Comparison of ENCODE assay signal across 10 cellular contexts in the genomic region with DNA sequence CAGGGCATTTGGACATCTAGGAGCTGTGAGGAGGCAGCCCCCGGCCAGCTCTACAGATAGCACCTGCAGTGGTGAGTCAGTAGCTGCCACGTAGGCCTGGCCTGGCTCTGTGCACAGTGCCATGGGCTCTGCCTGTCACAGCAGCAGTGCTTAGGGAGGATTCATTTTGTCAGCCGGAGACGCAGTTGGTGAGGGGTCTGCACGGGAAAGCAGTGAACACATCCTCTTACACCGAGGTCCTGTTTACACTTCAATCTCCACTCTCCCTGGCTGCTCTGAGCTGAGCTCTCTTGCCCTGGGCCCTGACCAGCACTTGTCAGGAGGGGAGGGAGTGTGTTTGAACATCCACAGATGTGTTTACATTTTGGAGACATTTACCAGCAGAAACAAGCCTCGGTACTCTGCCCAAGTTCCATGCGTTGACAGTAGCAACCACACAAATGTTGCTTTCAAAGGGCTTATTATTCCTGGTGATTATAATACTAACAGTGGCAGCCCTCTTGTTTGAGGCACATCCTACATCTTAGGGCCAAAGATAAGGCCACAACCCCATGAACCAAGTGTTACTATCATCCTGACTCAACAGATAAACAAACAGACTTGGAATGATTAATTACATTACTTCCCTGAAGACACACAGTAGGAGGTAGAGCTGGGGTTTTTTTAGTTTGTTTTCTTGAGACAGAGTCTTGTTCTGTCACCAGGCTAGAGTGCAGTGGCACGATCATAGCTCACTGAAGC.
DNase-seq lines count a peak whose midpoint lies in the region; ATAC-seq and TF ChIP-seq lines count a peak whose summit lies in the region.
"Had no signal": no experiment of that assay in that cellular context is flagged by ENCODE, and none has a peak within 500 bp of the region (broad histone marks: within the 10 kb centered on the region; RNA-seq: fewer than 3 reads in every experiment).

No MANE protein-coding gene starts in this region.

- H3K36me3 Mint-ChIP-seq in activated naive CD8-positive, alpha-beta T cell treated with anti-CD3 and anti-CD28 coated beads, Interleukin-2, amount 50 U/mL, for 24 hours (ENCODE audit: low read depth) = no peaks in the 10 kb centered on the region
- no peaks in the 10 kb centered on the region for H3K36me3 Mint-ChIP-seq in activated naive CD8-positive, alpha-beta T cell treated with anti-CD3 and anti-CD28 coated beads for 36 hours
- no peaks in the 10 kb centered on the region for H3K36me3 Mint-ChIP-seq in T-helper 2 cell treated with Interferon-gamma antibody and Interleukin-4, amounts not matched to agents 5 μg/mL and 100 μg/mL, for 36 hours (ENCODE audit: low read depth)
- H3K36me3 Mint-ChIP-seq: CD8-positive, alpha-beta memory T cell had no signal

- peaks cover 10% of the 10 kb centered on the region for H3K27me3 Mint-ChIP-seq in activated naive CD8-positive, alpha-beta T cell treated with anti-CD3 and anti-CD28 coated beads, Interleukin-2, amount 50 U/mL, for 24 hours
- H3K27me3 Mint-ChIP-seq in activated naive CD8-positive, alpha-beta T cell treated with anti-CD3 and anti-CD28 coated beads for 36 hours = no peaks in the 10 kb centered on the region
- peaks cover 14% of the 10 kb centered on the region for H3K27me3 Mint-ChIP-seq in T-helper 2 cell treated with Interferon-gamma antibody and Interleukin-4, amounts not matched to agents 5 μg/mL and 100 μg/mL, for 36 hours (ENCODE audit: low read depth)
- H3K27me3 Mint-ChIP-seq: activated B cell treated with CpG ODN at 0.5 μM for 24 hours had no signal

- H3K27me3 ChIP-seq in thyroid gland = no peaks in the 10 kb centered on the region

- DNase-seq in activated naive CD8-positive, alpha-beta T cell treated with anti-CD3 and anti-CD28 coated beads, Interleukin-2, amount 50 U/mL, for 24 hours = no peak
- DNase-seq in activated naive CD8-positive, alpha-beta T cell treated with anti-CD3 and anti-CD28 coated beads for 36 hours = no peak
- DNase-seq in T-helper 2 cell treated with Interferon-gamma antibody and Interleukin-4, amounts not matched to agents 5 μg/mL and 100 μg/mL, for 36 hours (ENCODE audit: low spot score) = peak; percentile 23
- DNase-seq in inferior parietal cortex (ENCODE audit: extremely low spot score) (peak; percentile 43), ureter (ENCODE audit: low spot score) (peak; percentile 47), thyroid gland (no peak), NCI-H187 (lab: John Stamatoyannopoulos, UW) (no peak)
- DNase-seq: activated B cell treated with CpG ODN at 0.5 μM for 24 hours; CD8-positive, alpha-beta memory T cell had no signal

- WGBS in thyroid gland, 2 donors = 52 to 53% methylated on average over 9 of the region's 9 CpGs

- H3K4me1 ChIP-seq in thyroid gland = no peaks in the 10 kb centered on the region

- no peak for TF ChIP-seq CTCF in thyroid gland (IDR thresholded peaks at IDR 0.05)

- no peak for TF ChIP-seq POLR2A in thyroid gland (IDR thresholded peaks at IDR 0.05)

- H3K9me3 ChIP-seq in thyroid gland = no peaks in the 10 kb centered on the region

- H3K4me1 Mint-ChIP-seq in activated naive CD8-positive, alpha-beta T cell treated with anti-CD3 and anti-CD28 coated beads, Interleukin-2, amount 50 U/mL, for 24 hours = no peaks in the 10 kb centered on the region
- H3K4me1 Mint-ChIP-seq in activated naive CD8-positive, alpha-beta T cell treated with anti-CD3 and anti-CD28 coated beads for 36 hours = no peaks in the 10 kb centered on the region
- H3K4me1 Mint-ChIP-seq in T-helper 2 cell treated with Interferon-gamma antibody and Interleukin-4, amounts not matched to agents 5 μg/mL and 100 μg/mL, for 36 hours (ENCODE audit: low read depth) = peaks cover 6% of the 10 kb centered on the region

- no peak overlapping the region for H3K4me3 Mint-ChIP-seq in activated naive CD8-positive, alpha-beta T cell treated with anti-CD3 and anti-CD28 coated beads, Interleukin-2, amount 50 U/mL, for 24 hours
- no peak overlapping the region for H3K4me3 Mint-ChIP-seq in activated naive CD8-positive, alpha-beta T cell treated with anti-CD3 and anti-CD28 coated beads for 36 hours
- H3K4me3 Mint-ChIP-seq in T-helper 2 cell treated with Interferon-gamma antibody and Interleukin-4, amounts not matched to agents 5 μg/mL and 100 μg/mL, for 36 hours = no peak overlapping the region
- H3K4me3 Mint-ChIP-seq: activated B cell treated with CpG ODN at 0.5 μM for 24 hours; CD8-positive, alpha-beta memory T cell had no signal

- no peak overlapping the region for H3K27ac Mint-ChIP-seq in activated naive CD8-positive, alpha-beta T cell treated with anti-CD3 and anti-CD28 coated beads, Interleukin-2, amount 50 U/mL, for 24 hours
- H3K27ac Mint-ChIP-seq in activated naive CD8-positive, alpha-beta T cell treated with anti-CD3 and anti-CD28 coated beads for 36 hours = no peak overlapping the region
- no peak overlapping the region for H3K27ac Mint-ChIP-seq in T-helper 2 cell treated with Interferon-gamma antibody and Interleukin-4, amounts not matched to agents 5 μg/mL and 100 μg/mL, for 36 hours
- H3K27ac Mint-ChIP-seq: activated B cell treated with CpG ODN at 0.5 μM for 24 hours had no signal

- no peaks in the 10 kb centered on the region for H3K9me3 Mint-ChIP-seq in activated naive CD8-positive, alpha-beta T cell treated with anti-CD3 and anti-CD28 coated beads, Interleukin-2, amount 50 U/mL, for 24 hours
- no peaks in the 10 kb centered on the region for H3K9me3 Mint-ChIP-seq in activated naive CD8-positive, alpha-beta T cell treated with anti-CD3 and anti-CD28 coated beads for 36 hours
- no peaks in the 10 kb centered on the region for H3K9me3 Mint-ChIP-seq in T-helper 2 cell treated with Interferon-gamma antibody and Interleukin-4, amounts not matched to agents 5 μg/mL and 100 μg/mL, for 36 hours
- H3K9me3 Mint-ChIP-seq: activated B cell treated with CpG ODN at 0.5 μM for 24 hours had no signal

- H3K4me3 ChIP-seq in thyroid gland (replicated peaks in 1 of 3) = no peak overlapping the region

- intact Hi-C loops in thyroid gland (cut with DNase I) = no loop called here

- no peak overlapping the region for H3K27ac ChIP-seq in thyroid gland

- ATAC-seq in activated naive CD8-positive, alpha-beta T cell treated with anti-CD3 and anti-CD28 coated beads, Interleukin-2, amount 50 U/mL, for 24 hours = peak; percentile 64
- ATAC-seq in GM21381 (IDR thresholded peaks at IDR 0.05; ENCODE audit: unreplicated experiment) = no peak

- no peaks in the 10 kb centered on the region for H3K36me3 ChIP-seq in thyroid gland

Comparison
In these comparisons a context has a peak if more than half of its experiments do, and no peak if none do; other contexts are left out.
1. DNase-seq: peak in T-helper 2 cell treated with Interferon-gamma antibody and Interleukin-4, amounts not matched to agents 5 μg/mL and 100 μg/mL, for 36 hours (single experiment), inferior parietal cortex (single experiment) and ureter (single experiment); none in activated naive CD8-positive, alpha-beta T cell treated with anti-CD3 and anti-CD28 coated beads, Interleukin-2, amount 50 U/mL, for 24 hours (single experiment), activated naive CD8-positive, alpha-beta T cell treated with anti-CD3 and anti-CD28 coated beads for 36 hours (single experiment), thyroid gland (0 of 2) and NCI-H187 (0 of 2).